ENCODE assay signal across 6 cellular contexts in the genomic region with DNA sequence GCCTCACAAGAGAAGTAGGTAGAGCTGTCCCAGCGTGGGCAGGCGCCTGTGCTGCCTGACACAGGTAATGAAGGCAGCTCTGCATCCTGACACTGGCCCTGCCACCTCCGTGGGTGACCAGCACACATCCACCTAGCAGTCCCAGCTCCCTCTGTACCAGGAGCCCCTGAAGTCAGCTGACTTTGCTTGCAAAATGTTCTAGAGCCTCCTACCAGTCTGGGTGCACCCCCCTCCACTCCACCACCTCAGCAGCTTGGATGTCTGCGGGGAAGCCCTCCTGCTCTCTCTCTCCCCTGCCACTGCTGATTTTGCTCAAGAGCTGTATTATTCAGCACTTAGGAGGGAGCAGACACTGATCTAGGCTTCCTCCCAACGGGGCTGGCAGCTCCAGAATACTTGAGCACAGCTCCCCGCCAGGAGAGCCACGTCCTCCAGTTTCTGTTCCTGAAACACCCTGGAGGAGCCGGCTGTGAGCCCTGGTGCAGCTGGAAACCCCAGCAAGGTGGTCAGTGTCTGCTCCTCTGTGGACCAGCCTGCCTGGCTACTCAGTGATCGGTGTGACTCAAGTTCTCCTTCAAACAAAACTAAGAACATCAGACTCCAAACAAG. TPM values are rescaled to one million over a fixed set of nuclear protein-coding genes. Genes with fewer than 3 reads are reported as not detected.
A peak's percentile ranks its signal among the peaks of the same experiment; 100 is the strongest.
DNase-seq lines count a peak whose midpoint lies in the region; ATAC-seq and TF ChIP-seq lines count a peak whose summit lies in the region.

No MANE protein-coding gene starts in this region.

- H3K27me3 ChIP-seq in Karpas-422 (ENCODE audit: low read length): no peaks in the 10 kb centered on the region

- H3K36me3 ChIP-seq in Karpas-422 (ENCODE audit: insufficient read depth, low read length): no peaks in the 10 kb centered on the region

- H3K9ac ChIP-seq in Karpas-422 (ENCODE audit: low read length): peak overlapping the region; percentile 83

- POLR2A ChIA-PET in activated naive CD8-positive, alpha-beta T cell treated with anti-CD3 and anti-CD28 coated beads, Interleukin-2, amount 10 ng/mL, durations not matched to agents 7 days and 5 days (lab: Charles Lee): interaction anchor here (0.9 to 6.7 kb wide), 11 partner anchors 13 to 611 kb away, joined by 3 to 66 read pairs (median 10); a partner anchor contains a TSS

- no peak for TF ChIP-seq CTCF in mesothelial cell of epicardium (IDR thresholded peaks at IDR 0.05; ENCODE audit: unreplicated experiment)

- peaks cover 29% of the 10 kb centered on the region for H3K79me2 ChIP-seq in Karpas-422 (ENCODE audit: low read length)

- peak overlapping the region; percentile 96 for H3K4me3 Mint-ChIP-seq in activated naive CD8-positive, alpha-beta T cell treated with anti-CD3 and anti-CD28 coated beads, Interleukin-2, amount 10 ng/mL, durations not matched to agents 7 days and 5 days
- peak overlapping the region; percentile 80 for H3K4me3 Mint-ChIP-seq in mesothelial cell of epicardium

- H3K27ac Mint-ChIP-seq in activated naive CD8-positive, alpha-beta T cell treated with anti-CD3 and anti-CD28 coated beads, Interleukin-2, amount 10 ng/mL, durations not matched to agents 7 days and 5 days: peak overlapping the region; percentile 98
- peak overlapping the region; percentile 71 for H3K27ac Mint-ChIP-seq in mesothelial cell of epicardium

- peak; percentile 66 for DNase-seq in Karpas-422
- peak; percentile 53 for DNase-seq in activated naive CD8-positive, alpha-beta T cell treated with anti-CD3 and anti-CD28 coated beads, Interleukin-2, amount 10 ng/mL, durations not matched to agents 7 days and 5 days
- no peak for DNase-seq in mesothelial cell of epicardium (ENCODE audit: low spot score in 2 of 2, unreplicated experiment in 2 of 2)
- DNase-seq in GM19240 (ENCODE audit: insufficient read length, low spot score): no peak
- DNase-seq in posterior vena cava (ENCODE audit: low spot score): no peak

- peak overlapping the region; percentile 84 for H3K4me3 ChIP-seq in Karpas-422 (ENCODE audit: low read length)

- no peaks in the 10 kb centered on the region for H3K9me3 ChIP-seq in Karpas-422 (ENCODE audit: low read length)

- H2AFZ ChIP-seq in Karpas-422 (ENCODE audit: low read length): no peak overlapping the region

- no peaks in the 10 kb centered on the region for H3K27me3 Mint-ChIP-seq in activated naive CD8-positive, alpha-beta T cell treated with anti-CD3 and anti-CD28 coated beads, Interleukin-2, amount 10 ng/mL, durations not matched to agents 7 days and 5 days
- no peaks in the 10 kb centered on the region for H3K27me3 Mint-ChIP-seq in mesothelial cell of epicardium (ENCODE audit: low read depth)

- H3K36me3 Mint-ChIP-seq in activated naive CD8-positive, alpha-beta T cell treated with anti-CD3 and anti-CD28 coated beads, Interleukin-2, amount 10 ng/mL, durations not matched to agents 7 days and 5 days: peaks cover 17% of the 10 kb centered on the region
- no peaks in the 10 kb centered on the region for H3K36me3 Mint-ChIP-seq in mesothelial cell of epicardium

- intact Hi-C loops in posterior vena cava (cut with DNase I): loop anchor here in 1 of 2 donors (10.0 kb wide), 1 partner anchor 940 kb away; no protein-coding TSS in a partner anchor

- H3K9me2 ChIP-seq in Karpas-422 (replicated peaks; ENCODE audit: insufficient read depth, low read length): no peaks in the 10 kb centered on the region

- no peaks in the 10 kb centered on the region for H3K9me3 Mint-ChIP-seq in activated naive CD8-positive, alpha-beta T cell treated with anti-CD3 and anti-CD28 coated beads, Interleukin-2, amount 10 ng/mL, durations not matched to agents 7 days and 5 days
- no peaks in the 10 kb centered on the region for H3K9me3 Mint-ChIP-seq in mesothelial cell of epicardium

- ATAC-seq in activated naive CD8-positive, alpha-beta T cell treated with anti-CD3 and anti-CD28 coated beads, Interleukin-2, amount 10 ng/mL, durations not matched to agents 7 days and 5 days (ENCODE audit: low read depth): no peak
- no peak for ATAC-seq in HG03135 (IDR thresholded peaks at IDR 0.05; ENCODE audit: unreplicated experiment)

- H4K20me1 ChIP-seq in Karpas-422 (ENCODE audit: insufficient read depth, low read depth, low read length): peaks cover 21% of the 10 kb centered on the region; the same call in 1 of the 2 replicates

- peak overlapping the region; percentile 98 for H3K4me2 ChIP-seq in Karpas-422 (ENCODE audit: low read depth, low read length, poor library complexity, severe bottlenecking)

- no peak overlapping the region for H3K27ac ChIP-seq in Karpas-422 (ENCODE audit: low read length)

- peaks cover 23% of the 10 kb centered on the region for H3K4me1 Mint-ChIP-seq in activated naive CD8-positive, alpha-beta T cell treated with anti-CD3 and anti-CD28 coated beads, Interleukin-2, amount 10 ng/mL, durations not matched to agents 7 days and 5 days
- H3K4me1 Mint-ChIP-seq in mesothelial cell of epicardium: peaks cover 21% of the 10 kb centered on the region

- peaks cover 49% of the 10 kb centered on the region for H3K4me1 ChIP-seq in Karpas-422 (ENCODE audit: low read length)

RNA-seq across cellular contexts. Expression of a gene that starts 1.0 kb away (rescaled TPM):
- 16.9 and 27.1 TPM in 2 replicates for total RNA-seq in Karpas-422 (2014; rRNA removed; shearing (Covaris generic); ENCODE audit: low replicate concordance)
- total RNA-seq in activated naive CD8-positive, alpha-beta T cell treated with anti-CD3 and anti-CD28 coated beads, Interleukin-2, amount 10 ng/mL, durations not matched to agents 7 days and 5 days: 100 to 1,000 TPM; 227 to 229 TPM
- total RNA-seq in mesothelial cell of epicardium (20.9 to 22.9 TPM (median 21.4 TPM) in 3 replicates), posterior vena cava (10 to 100 TPM; 16.8 to 19.0 TPM)

RNA-seq across cellular contexts. Expression of a gene that starts 1.1 kb away (rescaled TPM):
- total RNA-seq in Karpas-422 (2014; rRNA removed; shearing (Covaris generic); ENCODE audit: low replicate concordance): 11.3 and 23.8 TPM in 2 replicates
- total RNA-seq in activated naive CD8-positive, alpha-beta T cell treated with anti-CD3 and anti-CD28 coated beads, Interleukin-2, amount 10 ng/mL, durations not matched to agents 7 days and 5 days: 10 to 100 TPM; 22.8 to 25.7 TPM
- total RNA-seq in mesothelial cell of epicardium (22.2 to 28.2 TPM (median 22.2 TPM) in 3 replicates), posterior vena cava (10 to 100 TPM; 17.2 to 20.4 TPM)

RNA-seq across cellular contexts. Expression of a gene that starts 18.9 kb away (rescaled TPM):
- 1.3 and 1.4 TPM in 2 replicates for total RNA-seq in Karpas-422 (2014; rRNA removed; shearing (Covaris generic); ENCODE audit: low replicate concordance)
- 10 to 100 TPM; 14.4 to 15.0 TPM for total RNA-seq in activated naive CD8-positive, alpha-beta T cell treated with anti-CD3 and anti-CD28 coated beads, Interleukin-2, amount 10 ng/mL, durations not matched to agents 7 days and 5 days
- 0.29 to 0.69 TPM (median 0.43 TPM) in 3 replicates for total RNA-seq in mesothelial cell of epicardium
- total RNA-seq in posterior vena cava: under 1 TPM; 0.43 to 0.56 TPM

RNA-seq across cellular contexts. Expression of a gene that starts 42.3 kb away (rescaled TPM):
- total RNA-seq in Karpas-422 (2014; rRNA removed; shearing (Covaris generic); ENCODE audit: low replicate concordance): 35.0 and 82.2 TPM in 2 replicates
- total RNA-seq in activated naive CD8-positive, alpha-beta T cell treated with anti-CD3 and anti-CD28 coated beads, Interleukin-2, amount 10 ng/mL, durations not matched to agents 7 days and 5 days: 10 to 100 TPM; 80.7 to 84.2 TPM
- total RNA-seq in mesothelial cell of epicardium (59.5 to 67.2 TPM (median 64.0 TPM) in 3 replicates), posterior vena cava (10 to 100 TPM; 21.6 to 22.6 TPM)

RNA-seq across cellular contexts. Expression of a gene that starts 54.3 kb away (rescaled TPM):
- total RNA-seq in Karpas-422 (2014; rRNA removed; shearing (Covaris generic); ENCODE audit: low replicate concordance): 395 and 1,207 TPM in 2 replicates
- total RNA-seq in activated naive CD8-positive, alpha-beta T cell treated with anti-CD3 and anti-CD28 coated beads, Interleukin-2, amount 10 ng/mL, durations not matched to agents 7 days and 5 days: 100 to 1,000 TPM; 505 to 513 TPM
- total RNA-seq in mesothelial cell of epicardium (116 to 127 TPM (median 121 TPM) in 3 replicates), posterior vena cava (100 to 1,000 TPM in 1 of 2 donors, 10 to 100 TPM in 1; 71.4 to 168 TPM)

Comparison
In these comparisons a context has a peak if more than half of its experiments do, and no peak if none do; other contexts are left out.
1. DNase-seq: peak in Karpas-422 (single experiment) and activated naive CD8-positive, alpha-beta T cell treated with anti-CD3 and anti-CD28 coated beads, Interleukin-2, amount 10 ng/mL, durations not matched to agents 7 days and 5 days (single experiment); none in mesothelial cell of epicardium (0 of 2), GM19240 (single experiment) and posterior vena cava (single experiment).